ENCODE assay signal across 8 cellular contexts in the genomic region with DNA sequence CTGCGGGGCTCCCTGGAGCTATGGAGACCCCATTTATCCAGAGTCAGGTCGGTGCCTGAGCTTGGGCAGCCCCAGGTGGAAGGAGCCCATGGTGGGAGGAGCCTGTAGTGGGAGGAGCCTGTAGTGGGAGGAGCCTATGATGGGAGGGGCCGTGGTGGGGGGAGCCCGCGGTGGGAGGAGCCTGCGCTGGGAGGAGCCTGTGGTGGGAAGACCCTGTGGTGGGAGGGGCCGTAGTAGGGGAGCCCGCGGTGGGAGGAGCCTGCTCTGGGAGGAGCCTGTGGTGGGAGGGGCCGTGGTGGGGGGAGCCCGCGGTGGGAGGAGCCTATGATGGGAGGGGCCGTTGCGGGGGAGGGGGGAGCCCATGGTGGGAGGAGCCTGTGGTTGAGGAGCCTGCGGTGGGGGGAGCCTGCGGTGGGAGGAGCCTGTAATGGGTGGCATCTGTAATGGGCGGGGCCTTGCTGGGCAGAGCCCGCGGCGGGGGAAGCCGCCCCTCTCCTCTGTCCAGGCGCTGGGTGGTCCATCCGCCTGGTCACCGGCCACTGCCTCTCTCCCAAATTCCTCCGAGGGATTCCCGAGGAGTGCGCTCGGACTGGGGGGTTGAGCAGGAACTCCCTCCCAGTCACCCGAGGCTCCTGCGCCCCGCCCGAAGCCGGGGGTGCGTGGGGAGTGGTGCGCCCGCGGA. TPM values are rescaled to one million over a fixed set of nuclear protein-coding genes. Genes with fewer than 3 reads are reported as not detected.
DNase-seq lines count a peak whose midpoint lies in the region; ATAC-seq and TF ChIP-seq lines count a peak whose summit lies in the region.

No MANE protein-coding gene starts in this region.

- H3K36me3 ChIP-seq in ovary (no peaks in the 10 kb centered on the region), tibial nerve (peaks cover 0 to 11% (median 0%) of the 10 kb centered on the region in 3 donors)

- ATAC-seq in foreskin keratinocyte, result peak; percentile 61

- H3K27ac ChIP-seq in foreskin keratinocyte (peak overlapping the region; percentile 48), ovary (no peak overlapping the region), tibial nerve (peak overlapping the region in 2 of 4 donors; percentile 50 to 58)

- peak; percentile 34 for DNase-seq in SIG-M5 treated with dmso at 0.1 percent for 504 hours (lab: John Stamatoyannopoulos, UW; ENCODE audit: unreplicated experiment)
- DNase-seq in SIG-M5 (lab: John Stamatoyannopoulos, UW), result no peak
- DNase-seq in HPDE6-E6E7 (ENCODE audit: extremely low spot score), result peak; percentile 88
- peak; percentile 77 for DNase-seq in RPMI7951 (ENCODE audit: low read depth)
- DNase-seq in activated effector memory CD4-positive, alpha-beta T cell treated with Interleukin-2 at 50 U/mL for 16 hours, result peak; percentile 78
- peak; percentile 52 to 75 for DNase-seq in foreskin keratinocyte
- DNase-seq in ovary, result peak; percentile 55 to 85 (median 75)
- peak; percentile 66 to 81 for DNase-seq in tibial nerve (ENCODE audit: low spot score in 2 of 2)

- no peaks in the 10 kb centered on the region for H3K9me3 ChIP-seq in ovary
- H3K9me3 ChIP-seq in tibial nerve, result no peaks in the 10 kb centered on the region

- peaks cover 5% of the 10 kb centered on the region for H3K4me1 ChIP-seq in foreskin keratinocyte
- peaks cover 1% of the 10 kb centered on the region for H3K4me1 ChIP-seq in ovary (ENCODE audit: insufficient read depth)
- H3K4me1 ChIP-seq in tibial nerve, result peaks cover 0 to 23% (median 13%) of the 10 kb centered on the region in 4 donors

- TF ChIP-seq POLR2A in ovary (IDR thresholded peaks at IDR 0.05) (no peak), tibial nerve (IDR thresholded peaks at IDR 0.05) (no peak)

- TF ChIP-seq EP300 in ovary (IDR thresholded peaks at IDR 0.05), result no peak
- TF ChIP-seq EP300 in tibial nerve (IDR thresholded peaks at IDR 0.05), result no peak

- 1 to 2% (median 1%) methylated on average over 33 to 37 of the region's 37 CpGs for WGBS in ovary, 3 donors
- WGBS in tibial nerve, 2 donors, result 2 to 4% methylated on average over 32 to 36 of the region's 37 CpGs

- peak overlapping the region; percentile 39 for H3K4me3 ChIP-seq in ovary
- peak overlapping the region; percentile 25 to 68 (median 55) for H3K4me3 ChIP-seq in tibial nerve

- TF ChIP-seq CTCF in foreskin keratinocyte (conservative IDR thresholded peaks at IDR 0.05), result no peak
- no peak for TF ChIP-seq CTCF in ovary (IDR thresholded peaks at IDR 0.05)
- no peak for TF ChIP-seq CTCF in tibial nerve (IDR thresholded peaks at IDR 0.05)

- H3K27me3 ChIP-seq in foreskin keratinocyte (no peaks in the 10 kb centered on the region), ovary (no peaks in the 10 kb centered on the region), tibial nerve (peaks cover 0 to 23% of the 10 kb centered on the region in 2 donors)

- intact Hi-C loops in ovary (cut with DNase I), result loop anchor here in 1 of 4 donors (10.0 kb wide), 1 partner anchor 331 kb away; no protein-coding TSS in a partner anchor

RNA-seq across cellular contexts. Expression of gene FNDC11, which starts 0.6 kb away (rescaled TPM):
- total RNA-seq in RPMI7951 (2014; rRNA removed; shearing (Covaris generic)), result 1.8 and 1.9 TPM in 2 replicates
- 0.53 and 0.78 TPM in 2 replicates for total RNA-seq in foreskin keratinocyte
- polyA plus RNA-seq in foreskin keratinocyte, result 0.67 and 0.68 TPM in 2 replicates
- 1 to 10 TPM in 1 of 7 donors, under 1 TPM in 5, not detected in 1; 0.10 to 5.5 (median 0.36) TPM for total RNA-seq in ovary
- polyA plus RNA-seq in ovary, result under 1 TPM in 1 of 2 donors, not detected in 1; 0.35 TPM
- total RNA-seq in tibial nerve, result 1 to 10 TPM in 1 of 4 donors, under 1 TPM in 2, not detected in 1; 0.21 to 1.4 (median 0.30) TPM

RNA-seq across cellular contexts. Expression of gene SRMS, which starts 5.8 kb away (rescaled TPM):
- not detected in 2 replicates for total RNA-seq in RPMI7951 (2014; rRNA removed; shearing (Covaris generic))
- total RNA-seq in foreskin keratinocyte, result 0.11 and 0.17 TPM in 2 replicates
- 0.04 and 0.09 TPM in 2 replicates for polyA plus RNA-seq in foreskin keratinocyte
- not detected for total RNA-seq in ovary
- not detected for polyA plus RNA-seq in ovary
- total RNA-seq in tibial nerve, result not detected

RNA-seq across cellular contexts. Expression of gene PTK6, which starts 16.2 kb away (rescaled TPM):
- total RNA-seq in RPMI7951 (2014; rRNA removed; shearing (Covaris generic)), result 0.48 TPM in 1 of 2 replicates, not detected in the other
- total RNA-seq in foreskin keratinocyte, result 15.7 and 21.8 TPM in 2 replicates
- 15.2 and 22.0 TPM in 2 replicates for polyA plus RNA-seq in foreskin keratinocyte
- total RNA-seq in ovary, result under 1 TPM in 5 of 7 donors, not detected in 2; 0.08 to 0.46 (median 0.15) TPM
- polyA plus RNA-seq in ovary, result under 1 TPM; 0.07 to 0.08 TPM
- under 1 TPM in 2 of 4 donors, not detected in 2; 0.21 to 0.90 TPM for total RNA-seq in tibial nerve

RNA-seq across cellular contexts. Expression of gene HELZ2, which starts 20.6 kb away (rescaled TPM):
- 13.3 and 23.4 TPM in 2 replicates for total RNA-seq in RPMI7951 (2014; rRNA removed; shearing (Covaris generic))
- total RNA-seq in foreskin keratinocyte (65.5 and 84.8 TPM in 2 replicates), ovary (10 to 100 TPM in 6 of 7 donors, 1 to 10 TPM in 1; 9.4 to 19.6 (median 17.6) TPM), tibial nerve (10 to 100 TPM; 16.3 to 33.7 (median 24.7) TPM)
- polyA plus RNA-seq in foreskin keratinocyte (13.0 and 13.6 TPM in 2 replicates), ovary (10 to 100 TPM in 1 of 2 donors, 1 to 10 TPM in 1; 1.8 to 10.5 TPM)

RNA-seq across cellular contexts. Expression of gene PPDPF, which starts 32.8 kb away (rescaled TPM):
- total RNA-seq in RPMI7951 (2014; rRNA removed; shearing (Covaris generic)), result 140 and 185 TPM in 2 replicates
- 181 and 190 TPM in 2 replicates for total RNA-seq in foreskin keratinocyte
- 575 and 701 TPM in 2 replicates for polyA plus RNA-seq in foreskin keratinocyte
- 100 to 1,000 TPM in 6 of 7 donors, 10 to 100 TPM in 1; 53.8 to 315 (median 201) TPM for total RNA-seq in ovary
- 100 to 1,000 TPM in 1 of 2 donors, 1 to 10 TPM in 1; 4.9 to 232 TPM for polyA plus RNA-seq in ovary
- total RNA-seq in tibial nerve, result 100 to 1,000 TPM in 3 of 4 donors, 10 to 100 TPM in 1; 59.0 to 165 (median 119) TPM
